ENCODE assay signal across 14 cellular contexts in genomic region chr1:22916469-22916817, GRCh38. TPM values are rescaled to one million over a fixed set of nuclear protein-coding genes. Genes with fewer than 3 reads are reported as not detected.
DNase-seq lines count a peak whose midpoint lies in the region; ATAC-seq, FAIRE-seq and TF ChIP-seq lines count a peak whose summit lies in the region.
"Had no signal": no experiment of that assay in that cellular context is flagged by ENCODE, and none has a peak within 500 bp of the region (broad histone marks: within the 10 kb centered on the region; RNA-seq: fewer than 3 reads in every experiment).

No MANE protein-coding gene starts in this region.

- DNase-seq in DMS 273 (lab: John Stamatoyannopoulos, UW; ENCODE audit: unreplicated experiment) (peak; percentile 73), DMS 273 treated with DMSO at 0.1 percent for 48 hours (lab: John Stamatoyannopoulos, UW) (no peak), NCI-H345 (lab: John Stamatoyannopoulos, UW) (peak; percentile 94), epithelial cell of esophagus (ENCODE audit: low read depth) (peak; percentile 50), small intestine (peak; percentile 35), pons (ENCODE audit: low spot score) (no peak)
- no peak for DNase-seq in stimulated activated CD4-positive, alpha-beta T cell treated with anti-CD3 and anti-CD28 coated beads, Interleukin-2, amount 100 ng/mL, for 24 hours
- DNase-seq: stimulated activated CD8-positive, alpha-beta memory T cell treated with anti-CD3 and anti-CD28 coated beads, Interleukin-4, amount 100 ng/mL, for 48 hours had no signal

- no peak for TF ChIP-seq CTCF in epithelial cell of esophagus (IDR thresholded peaks at IDR 0.05; ENCODE audit: insufficient read depth, low read depth, low read length, missing control alignments)

- H3K4me1 ChIP-seq in small intestine (ENCODE audit: control insufficient read depth in 2 of 2, insufficient read depth in 1 of 2, low read depth in 1 of 2, low read length in 1 of 2): no peaks in the 10 kb centered on the region

- no peak overlapping the region for H3K4me3 ChIP-seq in epithelial cell of esophagus (ENCODE audit: low read length)
- no peak overlapping the region for H3K4me3 ChIP-seq in small intestine (ENCODE audit: low read depth in 1 of 2, low read length in 2 of 2)
- H3K4me3 ChIP-seq: spleen had no signal

- ATAC-seq in GM18858 (IDR thresholded peaks at IDR 0.05; ENCODE audit: unreplicated experiment): no peak
- ATAC-seq: HepG2; natural killer cell treated with Interleukin-12 subunit alpha and Interleukin-12 subunit beta and Interleukin-15 and Interleukin-18, amount 100 ng/mL, for 72 hours had no signal

- FAIRE-seq in small intestine (lab: Jason Lieb, UNC): no peak
- FAIRE-seq: HepG2 had no signal

- no peaks in the 10 kb centered on the region for H3K27me3 ChIP-seq in small intestine (ENCODE audit: control insufficient read depth in 2 of 2, insufficient read depth in 2 of 2, low read length in 2 of 2)

- no peaks in the 10 kb centered on the region for H3K9me3 ChIP-seq in small intestine (ENCODE audit: control insufficient read depth, low read depth)
- H3K9me3 ChIP-seq: spleen had no signal

- 37 to 57% (median 46%) methylated on average over 11 to 12 of the region's 12 CpGs for WGBS in small intestine, 3 donors

- no peak overlapping the region for H3K27ac ChIP-seq in small intestine (ENCODE audit: low read depth in 1 of 2, low read length in 1 of 2)
- H3K27ac ChIP-seq: 22Rv1 had no signal

- H3K36me3 ChIP-seq in small intestine (ENCODE audit: control insufficient read depth in 2 of 2, insufficient read depth in 2 of 2, low read length in 2 of 2): no peaks in the 10 kb centered on the region
- H3K36me3 ChIP-seq: spleen had no signal

RNA-seq across cellular contexts. Expression of gene LACTBL1, which starts 56.2 kb away (rescaled TPM):
- not detected for polyA plus RNA-seq in small intestine
- polyA plus RNA-seq: adipose tissue, spleen had no signal

Comparison
In these comparisons a context has a peak if more than half of its experiments do, and no peak if none do; other contexts are left out.
1. DNase-seq: peak in DMS 273 (single experiment), NCI-H345 (single experiment), epithelial cell of esophagus (single experiment) and small intestine (single experiment); none in DMS 273 treated with DMSO at 0.1 percent for 48 hours (single experiment), stimulated activated CD4-positive, alpha-beta T cell treated with anti-CD3 and anti-CD28 coated beads, Interleukin-2, amount 100 ng/mL, for 24 hours (0 of 2) and pons (single experiment).